Comparison of ENCODE assay signal across 23 cellular contexts in the genomic region with DNA sequence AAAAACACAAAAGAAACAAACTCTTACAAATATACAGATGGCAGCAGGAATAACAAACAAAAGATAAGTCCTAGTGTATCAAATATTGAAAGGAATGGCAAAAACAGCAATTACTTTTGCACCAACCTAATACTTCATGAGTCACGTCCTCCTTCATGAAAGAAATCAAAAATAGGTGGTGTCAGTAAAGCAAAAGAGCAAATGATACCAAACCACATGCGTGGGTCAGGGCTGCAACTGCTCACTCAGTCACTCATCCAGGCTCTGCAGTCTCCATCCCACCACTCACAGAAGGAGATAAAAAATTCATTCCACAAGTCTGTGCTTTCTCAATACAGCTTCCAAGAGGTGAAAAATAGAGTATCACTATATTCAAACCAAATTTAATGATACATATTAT. TPM values are rescaled to one million over a fixed set of nuclear protein-coding genes. Genes with fewer than 3 reads are reported as not detected.
A peak's percentile ranks its signal among the peaks of the same experiment; 100 is the strongest.
DNase-seq lines count a peak whose midpoint lies in the region; ATAC-seq and TF ChIP-seq lines count a peak whose summit lies in the region.
"Had no signal": no experiment of that assay in that cellular context is flagged by ENCODE, and none has a peak within 500 bp of the region (broad histone marks: within the 10 kb centered on the region; RNA-seq: fewer than 3 reads in every experiment).

No MANE protein-coding gene starts in this region.

- H3K27ac ChIP-seq in RWPE2 (ENCODE audit: poor library complexity, severe bottlenecking) (peak overlapping the region; percentile 28), foreskin keratinocyte (no peak overlapping the region)
- H3K27ac ChIP-seq: neutrophil, SJSA1, transverse colon had no signal

- H3K4me1 ChIP-seq in RWPE2 (ENCODE audit: insufficient read depth, poor library complexity, severe bottlenecking) (peaks cover 23% of the 10 kb centered on the region), foreskin keratinocyte (peaks cover 13% of the 10 kb centered on the region)

- no peaks in the 10 kb centered on the region for H3K27me3 Mint-ChIP-seq in activated T-cell treated with anti-CD3 and anti-CD28 coated beads, Interleukin-2, amount 50 U/mL, for 24 hours
- no peaks in the 10 kb centered on the region for H3K27me3 Mint-ChIP-seq in stimulated activated naive CD8-positive, alpha-beta T cell treated with anti-CD3 and anti-CD28 coated beads, Interleukin-15, Interleukin-2, amounts not matched to agents 100 ng/mL and 50 ng/mL, for 24 hours
- H3K27me3 Mint-ChIP-seq in T-helper 17 cell: no peaks in the 10 kb centered on the region

- no peaks in the 10 kb centered on the region; the same call in 1 of the 2 replicates for H3K36me3 ChIP-seq in RWPE2 (ENCODE audit: low read depth)
- H3K36me3 ChIP-seq: SJSA1 had no signal

- no peak overlapping the region for H3K4me3 Mint-ChIP-seq in activated T-cell treated with anti-CD3 and anti-CD28 coated beads, Interleukin-2, amount 50 U/mL, for 24 hours
- H3K4me3 Mint-ChIP-seq in stimulated activated naive CD8-positive, alpha-beta T cell treated with anti-CD3 and anti-CD28 coated beads, Interleukin-15, Interleukin-2, amounts not matched to agents 100 ng/mL and 50 ng/mL, for 24 hours: no peak overlapping the region
- H3K4me3 Mint-ChIP-seq in T-helper 17 cell: no peak overlapping the region

- H3K27me3 ChIP-seq in RWPE2 (ENCODE audit: insufficient read depth, poor library complexity, severe bottlenecking) (no peaks in the 10 kb centered on the region), foreskin keratinocyte (no peaks in the 10 kb centered on the region)
- H3K27me3 ChIP-seq: neutrophil, sigmoid colon, SJSA1, transverse colon had no signal

- H3K27ac Mint-ChIP-seq in activated T-cell treated with anti-CD3 and anti-CD28 coated beads, Interleukin-2, amount 50 U/mL, for 24 hours: peak overlapping the region; percentile 58
- peak overlapping the region; percentile 8 for H3K27ac Mint-ChIP-seq in stimulated activated naive CD8-positive, alpha-beta T cell treated with anti-CD3 and anti-CD28 coated beads, Interleukin-15, Interleukin-2, amounts not matched to agents 100 ng/mL and 50 ng/mL, for 24 hours
- H3K27ac Mint-ChIP-seq in T-helper 17 cell: no peak overlapping the region

- no peak for DNase-seq in activated T-cell treated with anti-CD3 and anti-CD28 coated beads, Interleukin-2, amount 50 U/mL, for 24 hours
- DNase-seq in activated T-cell treated with anti-CD3 and anti-CD28 coated beads for 4 hours: no peak
- no peak for DNase-seq in RWPE2 (ENCODE audit: low spot score)
- no peak for DNase-seq in foreskin keratinocyte
- DNase-seq in NCI-H2081 treated with DMSO at 0.1 percent for 48 hours (lab: John Stamatoyannopoulos, UW): no peak
- no peak for DNase-seq in T-helper 17 cell
- DNase-seq in NOMO-1 (lab: John Stamatoyannopoulos, UW; ENCODE audit: unreplicated experiment in 2 of 2): no peak
- DNase-seq: activated CD4-positive, alpha-beta T cell treated with anti-CD3 and anti-CD28 coated beads for 4 hours; activated T-cell treated with anti-CD3 and anti-CD28 coated beads, Interleukin-2, amount 50 U/mL, for 1 hour; C1 segment of cervical spinal cord; caudate nucleus; effector CD4-positive, alpha-beta T cell; GM23248; NCI-H2029; NCI-H510A treated with DMSO at 0.1 percent for 48 hours; sigmoid colon; stimulated activated CD4-positive, alpha-beta T cell treated with anti-CD3 and anti-CD28 coated beads, Interleukin-4, amount 100 ng/mL, for 4 hours; T-helper 9 cell; transverse colon had no signal

- H3K9me3 Mint-ChIP-seq in activated T-cell treated with anti-CD3 and anti-CD28 coated beads, Interleukin-2, amount 50 U/mL, for 24 hours: no peaks in the 10 kb centered on the region
- no peaks in the 10 kb centered on the region for H3K9me3 Mint-ChIP-seq in stimulated activated naive CD8-positive, alpha-beta T cell treated with anti-CD3 and anti-CD28 coated beads, Interleukin-15, Interleukin-2, amounts not matched to agents 100 ng/mL and 50 ng/mL, for 24 hours

- no peak overlapping the region for H3K4me3 ChIP-seq in RWPE2 (ENCODE audit: severe bottlenecking)
- H3K4me3 ChIP-seq: GM23248, sigmoid colon, SJSA1, transverse colon had no signal

- no peak for ATAC-seq in RWPE2 (ENCODE audit: low read depth)
- peak; percentile 28 for ATAC-seq in foreskin keratinocyte
- no peak for ATAC-seq in T-helper 17 cell

- TF ChIP-seq CTCF in RWPE2 (IDR thresholded peaks at IDR 0.05; ENCODE audit: poor library complexity, severe bottlenecking) (no peak), foreskin keratinocyte (conservative IDR thresholded peaks at IDR 0.05) (no peak)

- H3K9me3 ChIP-seq in RWPE2 (ENCODE audit: severe bottlenecking) (no peaks in the 10 kb centered on the region), T-helper 17 cell (ENCODE audit: control insufficient read depth, low read length, poor library complexity, severe bottlenecking) (no peaks in the 10 kb centered on the region)
- H3K9me3 ChIP-seq: neutrophil, sigmoid colon, SJSA1, transverse colon had no signal

- peaks cover 47% of the 10 kb centered on the region for H3K4me1 Mint-ChIP-seq in activated T-cell treated with anti-CD3 and anti-CD28 coated beads, Interleukin-2, amount 50 U/mL, for 24 hours (ENCODE audit: low read depth)
- H3K4me1 Mint-ChIP-seq in stimulated activated naive CD8-positive, alpha-beta T cell treated with anti-CD3 and anti-CD28 coated beads, Interleukin-15, Interleukin-2, amounts not matched to agents 100 ng/mL and 50 ng/mL, for 24 hours (ENCODE audit: low read depth): peaks cover 39% of the 10 kb centered on the region
- peaks cover 18% of the 10 kb centered on the region for H3K4me1 Mint-ChIP-seq in T-helper 17 cell

- peaks cover 15% of the 10 kb centered on the region for H3K36me3 Mint-ChIP-seq in activated T-cell treated with anti-CD3 and anti-CD28 coated beads, Interleukin-2, amount 50 U/mL, for 24 hours (ENCODE audit: low read depth)
- peaks cover 18% of the 10 kb centered on the region for H3K36me3 Mint-ChIP-seq in stimulated activated naive CD8-positive, alpha-beta T cell treated with anti-CD3 and anti-CD28 coated beads, Interleukin-15, Interleukin-2, amounts not matched to agents 100 ng/mL and 50 ng/mL, for 24 hours (ENCODE audit: low read depth)
- peaks cover 8% of the 10 kb centered on the region for H3K36me3 Mint-ChIP-seq in T-helper 17 cell (ENCODE audit: low read depth)

RNA-seq across cellular contexts. Expression of a gene that starts 11.7 kb away (rescaled TPM):
- total RNA-seq in foreskin keratinocyte (6.3 and 7.8 TPM in 2 replicates), T-helper 17 cell (10 to 100 TPM; 16.3 to 21.7 TPM)
- polyA plus RNA-seq in foreskin keratinocyte: 2.0 and 2.3 TPM in 2 replicates

RNA-seq across cellular contexts. Expression of a gene that starts 40.5 kb away (rescaled TPM):
- total RNA-seq in foreskin keratinocyte (not detected in 2 replicates), T-helper 17 cell (not detected)
- polyA plus RNA-seq in foreskin keratinocyte: not detected in 2 replicates
- total RNA-seq: GM23248, mononuclear cell, sigmoid colon, SJSA1, transverse colon had no signal
- polyA plus RNA-seq: GM23248, sigmoid colon had no signal
